ENCODE assay signal across 1 cellular context in genomic region chr2:217927601-217928323, GRCh38.
TF ChIP-seq lines count a peak whose summit lies in the region.

No MANE protein-coding gene starts in this region.

TF ChIP-seq in WTC11, 78 proteins besides CTCF, POLR2A, EP300 and RAD21 (continued from another document):
- TF ChIP-seq ARID4B (CRISPR knock-in tag; IDR thresholded peaks at IDR 0.05; ENCODE audit: borderline replicate concordance) (no peak), STAT6 (CRISPR knock-in tag; conservative IDR thresholded peaks at IDR 0.05; ENCODE audit: low read depth) (no peak), ZNF263 (CRISPR knock-in tag; IDR thresholded peaks at IDR 0.05; ENCODE audit: low read depth) (no peak), ELF4 (CRISPR knock-in tag; IDR thresholded peaks at IDR 0.05; ENCODE audit: low read depth) (no peak), JUN (CRISPR knock-in tag; IDR thresholded peaks at IDR 0.05) (no peak), ZNF396 (CRISPR knock-in tag; IDR thresholded peaks at IDR 0.05; ENCODE audit: borderline replicate concordance) (no peak)
- TF ChIP-seq, protein P1, sequence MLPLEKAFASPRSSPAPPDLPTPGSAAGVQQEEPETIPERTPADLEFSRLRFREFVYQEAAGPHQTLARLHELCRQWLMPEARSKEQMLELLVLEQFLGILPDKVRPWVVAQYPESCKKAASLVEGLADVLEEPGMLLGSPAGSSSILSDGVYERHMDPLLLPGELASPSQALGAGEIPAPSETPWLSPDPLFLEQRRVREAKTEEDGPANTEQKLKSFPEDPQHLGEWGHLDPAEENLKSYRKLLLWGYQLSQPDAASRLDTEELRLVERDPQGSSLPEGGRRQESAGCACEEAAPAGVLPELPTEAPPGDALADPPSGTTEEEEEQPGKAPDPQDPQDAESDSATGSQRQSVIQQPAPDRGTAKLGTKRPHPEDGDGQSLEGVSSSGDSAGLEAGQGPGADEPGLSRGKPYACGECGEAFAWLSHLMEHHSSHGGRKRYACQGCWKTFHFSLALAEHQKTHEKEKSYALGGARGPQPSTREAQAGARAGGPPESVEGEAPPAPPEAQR (CRISPR knock-in tag; IDR thresholded peaks at IDR 0.05), result no peak
